1 cellular context compared by ENCODE assay signal in the genomic region with DNA sequence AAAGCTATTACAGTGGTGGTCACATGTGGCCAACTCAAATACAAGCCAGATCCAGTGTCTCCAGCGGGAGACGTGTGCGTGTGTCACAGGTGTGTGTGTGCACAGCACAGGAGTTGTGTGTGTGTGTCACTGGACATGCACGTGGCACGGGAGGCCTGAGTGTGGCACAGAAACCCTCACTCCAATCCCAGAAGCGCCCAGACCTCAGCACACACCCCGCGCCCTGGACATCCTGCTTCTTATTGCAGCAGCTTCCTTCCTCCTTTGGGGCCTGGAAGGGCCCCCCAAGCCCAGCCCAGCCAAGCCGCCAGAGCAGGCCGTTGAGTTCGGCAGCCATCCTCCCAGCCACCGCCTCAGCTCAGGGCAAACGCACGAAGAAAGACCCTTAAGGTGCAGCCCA.
TF ChIP-seq lines count a peak whose summit lies in the region.

No MANE protein-coding gene starts in this region.

TF ChIP-seq in IMR-90, 13 proteins besides CTCF, POLR2A, EP300 and RAD21 (continued from another document):
- TF ChIP-seq, protein P1, sequence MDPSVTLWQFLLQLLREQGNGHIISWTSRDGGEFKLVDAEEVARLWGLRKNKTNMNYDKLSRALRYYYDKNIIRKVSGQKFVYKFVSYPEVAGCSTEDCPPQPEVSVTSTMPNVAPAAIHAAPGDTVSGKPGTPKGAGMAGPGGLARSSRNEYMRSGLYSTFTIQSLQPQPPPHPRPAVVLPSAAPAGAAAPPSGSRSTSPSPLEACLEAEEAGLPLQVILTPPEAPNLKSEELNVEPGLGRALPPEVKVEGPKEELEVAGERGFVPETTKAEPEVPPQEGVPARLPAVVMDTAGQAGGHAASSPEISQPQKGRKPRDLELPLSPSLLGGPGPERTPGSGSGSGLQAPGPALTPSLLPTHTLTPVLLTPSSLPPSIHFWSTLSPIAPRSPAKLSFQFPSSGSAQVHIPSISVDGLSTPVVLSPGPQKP (IDR thresholded peaks at IDR 0.05; ENCODE audit: borderline replicate concordance, low read depth, low read length) = no peak
- no peak for TF ChIP-seq RFX5 (IDR thresholded peaks at IDR 0.05; ENCODE audit: low read depth, low read length)
